Comparison of ENCODE assay signal across 19 cellular contexts in genomic region chr7:2981103-2981480, GRCh38.
A peak's percentile ranks its signal among the peaks of the same experiment; 100 is the strongest.
DNase-seq lines count a peak whose midpoint lies in the region; ATAC-seq, FAIRE-seq and TF ChIP-seq lines count a peak whose summit lies in the region.
"Had no signal": no experiment of that assay in that cellular context is flagged by ENCODE, and none has a peak within 500 bp of the region (broad histone marks: within the 10 kb centered on the region; RNA-seq: fewer than 3 reads in every experiment).

No MANE protein-coding gene starts in this region.

- intact Hi-C loops in activated B cell treated with CpG ODN at 0.5 μM for 24 hours (cut with micrococcal nuclease), result no loop called here
- intact Hi-C loops in kidney (cut with DNase I), result no loop called here

- no peak for FAIRE-seq in kidney (lab: Jason Lieb, UNC)

- no peak overlapping the region for H3K4me3 ChIP-seq in kidney (ENCODE audit: low read length in 2 of 2)
- H3K4me3 ChIP-seq: cardiac muscle cell, gastrocnemius medialis, transverse colon had no signal

- no peaks in the 10 kb centered on the region for H3K36me3 ChIP-seq in kidney (ENCODE audit: control insufficient read depth in 1 of 2, insufficient read depth in 2 of 2, low read length in 2 of 2)
- H3K36me3 ChIP-seq: cardiac muscle cell, gastrocnemius medialis, transverse colon, WERI-Rb-1 had no signal

- H3K27ac Mint-ChIP-seq in activated naive CD4-positive, alpha-beta T cell treated with anti-CD3 and anti-CD28 coated beads, Interleukin-2, amount 50 U/mL, for 72 hours, result peak overlapping the region; percentile 65 to 88
- H3K27ac Mint-ChIP-seq in activated B cell treated with CpG ODN at 0.5 μM for 24 hours, result peak overlapping the region; percentile 94
- H3K27ac Mint-ChIP-seq in stimulated activated naive CD8-positive, alpha-beta T cell treated with anti-CD3 and anti-CD28 coated beads, Interleukin-15, amount 100 ng/mL, for 72 hours, result peak overlapping the region in 1 of 2 donors; percentile 97
- H3K27ac Mint-ChIP-seq: nephron had no signal

- no peak overlapping the region for H3K27ac ChIP-seq in kidney (ENCODE audit: low read depth in 2 of 2, low read length in 2 of 2)
- H3K27ac ChIP-seq: cardiac muscle cell, gastrocnemius medialis, WERI-Rb-1 had no signal

- H3K4me1 Mint-ChIP-seq in activated B cell treated with CpG ODN at 0.5 μM for 24 hours, result peaks cover 93% of the 10 kb centered on the region
- H3K4me1 Mint-ChIP-seq in stimulated activated naive CD8-positive, alpha-beta T cell treated with anti-CD3 and anti-CD28 coated beads, Interleukin-15, amount 100 ng/mL, for 72 hours, result peaks cover 91% of the 10 kb centered on the region

- no peaks in the 10 kb centered on the region for H3K4me1 ChIP-seq in kidney (ENCODE audit: control insufficient read depth in 1 of 2, insufficient read depth in 1 of 2, low read depth in 1 of 2, low read length in 2 of 2)
- H3K4me1 ChIP-seq: gastrocnemius medialis had no signal

- DNase-seq in activated naive CD4-positive, alpha-beta T cell treated with anti-CD3 and anti-CD28 coated beads, Interleukin-2, amount 50 U/mL, for 72 hours (ENCODE audit: low spot score in 2 of 2), result no peak
- DNase-seq in activated naive CD4-positive, alpha-beta T cell treated with Interleukin-2 at 50 U/mL for 16 hours, result no peak
- no peak for DNase-seq in activated B cell treated with CpG ODN at 0.5 μM for 24 hours
- DNase-seq in kidney, result peak; percentile 2
- no peak for DNase-seq in stimulated activated naive CD8-positive, alpha-beta T cell treated with anti-CD3 and anti-CD28 coated beads, Interleukin-15, amount 100 ng/mL, for 72 hours
- no peak for DNase-seq in NCI-H1092 treated with DMSO at 0.1 percent for 48 hours (lab: John Stamatoyannopoulos, UW)
- no peak for DNase-seq in NCI-H2227 (lab: John Stamatoyannopoulos, UW; ENCODE audit: unreplicated experiment)
- DNase-seq: activated CD4-positive, alpha-beta memory T cell treated with anti-CD3 and anti-CD28 coated beads, Interleukin-2, amount 10 ng/mL, durations not matched to agents 7 days and 5 days; DMS53; gastrocnemius medialis; NCI-H2171; OCI-M1; SHP77; stimulated activated naive CD4-positive, alpha-beta T cell; WERI-Rb-1 had no signal

- H3K27me3 Mint-ChIP-seq in activated B cell treated with CpG ODN at 0.5 μM for 24 hours, result no peaks in the 10 kb centered on the region
- H3K27me3 Mint-ChIP-seq in stimulated activated naive CD8-positive, alpha-beta T cell treated with anti-CD3 and anti-CD28 coated beads, Interleukin-15, amount 100 ng/mL, for 72 hours, result no peaks in the 10 kb centered on the region
- H3K27me3 Mint-ChIP-seq: activated CD4-positive, alpha-beta memory T cell treated with anti-CD3 and anti-CD28 coated beads, Interleukin-2, amount 10 ng/mL, durations not matched to agents 7 days and 5 days had no signal

- peaks cover 0 to 4% of the 10 kb centered on the region in 2 donors for H3K9me3 Mint-ChIP-seq in activated naive CD4-positive, alpha-beta T cell treated with anti-CD3 and anti-CD28 coated beads, Interleukin-2, amount 50 U/mL, for 72 hours
- no peaks in the 10 kb centered on the region for H3K9me3 Mint-ChIP-seq in activated B cell treated with CpG ODN at 0.5 μM for 24 hours
- no peaks in the 10 kb centered on the region for H3K9me3 Mint-ChIP-seq in stimulated activated naive CD8-positive, alpha-beta T cell treated with anti-CD3 and anti-CD28 coated beads, Interleukin-15, amount 100 ng/mL, for 72 hours
- H3K9me3 Mint-ChIP-seq: activated CD4-positive, alpha-beta memory T cell treated with anti-CD3 and anti-CD28 coated beads, Interleukin-2, amount 10 ng/mL, durations not matched to agents 7 days and 5 days; nephron had no signal

- TF ChIP-seq CTCF in activated B cell treated with CpG ODN at 0.5 μM for 24 hours (IDR thresholded peaks at IDR 0.05) (no peak), kidney (IDR thresholded peaks at IDR 0.05; ENCODE audit: borderline replicate concordance, extremely low read depth, insufficient read depth) (no peak)

- POLR2A ChIA-PET in activated B cell treated with CpG ODN at 0.5 μM for 24 hours (lab: Charles Lee), result no interaction called here

- H3K9ac ChIP-seq in kidney (ENCODE audit: low read length in 2 of 2), result no peak overlapping the region

- CTCF ChIA-PET in activated B cell treated with CpG ODN at 0.5 μM for 24 hours (lab: Charles Lee), result no interaction called here

- no peak for ATAC-seq in activated naive CD4-positive, alpha-beta T cell treated with anti-CD3 and anti-CD28 coated beads, Interleukin-2, amount 50 U/mL, for 72 hours
- ATAC-seq in activated B cell treated with CpG ODN at 0.5 μM for 24 hours (ENCODE audit: low read depth) (no peak), GM19351 (IDR thresholded peaks at IDR 0.05; ENCODE audit: unreplicated experiment) (no peak)
- no peak for ATAC-seq in stimulated activated naive CD8-positive, alpha-beta T cell treated with anti-CD3 and anti-CD28 coated beads, Interleukin-15, amount 100 ng/mL, for 72 hours
- ATAC-seq: gastrocnemius medialis had no signal

- H3K4me3 Mint-ChIP-seq in activated B cell treated with CpG ODN at 0.5 μM for 24 hours, result no peak overlapping the region
- H3K4me3 Mint-ChIP-seq in stimulated activated naive CD8-positive, alpha-beta T cell treated with anti-CD3 and anti-CD28 coated beads, Interleukin-15, amount 100 ng/mL, for 72 hours, result peak overlapping the region; percentile 82 to 83
- H3K4me3 Mint-ChIP-seq: activated CD4-positive, alpha-beta memory T cell treated with anti-CD3 and anti-CD28 coated beads, Interleukin-2, amount 10 ng/mL, durations not matched to agents 7 days and 5 days; nephron had no signal

- H3K36me3 Mint-ChIP-seq in activated naive CD4-positive, alpha-beta T cell treated with anti-CD3 and anti-CD28 coated beads, Interleukin-2, amount 50 U/mL, for 72 hours, result peaks cover 5 to 57% of the 10 kb centered on the region in 2 donors
- peaks cover 30% of the 10 kb centered on the region for H3K36me3 Mint-ChIP-seq in activated B cell treated with CpG ODN at 0.5 μM for 24 hours (ENCODE audit: low read depth)

- H3K9me3 ChIP-seq in kidney (ENCODE audit: control insufficient read depth in 1 of 2, low read length in 2 of 2), result no peaks in the 10 kb centered on the region
- H3K9me3 ChIP-seq: gastrocnemius medialis, transverse colon had no signal
